19 cellular contexts compared by ENCODE assay signal in the genomic region with DNA sequence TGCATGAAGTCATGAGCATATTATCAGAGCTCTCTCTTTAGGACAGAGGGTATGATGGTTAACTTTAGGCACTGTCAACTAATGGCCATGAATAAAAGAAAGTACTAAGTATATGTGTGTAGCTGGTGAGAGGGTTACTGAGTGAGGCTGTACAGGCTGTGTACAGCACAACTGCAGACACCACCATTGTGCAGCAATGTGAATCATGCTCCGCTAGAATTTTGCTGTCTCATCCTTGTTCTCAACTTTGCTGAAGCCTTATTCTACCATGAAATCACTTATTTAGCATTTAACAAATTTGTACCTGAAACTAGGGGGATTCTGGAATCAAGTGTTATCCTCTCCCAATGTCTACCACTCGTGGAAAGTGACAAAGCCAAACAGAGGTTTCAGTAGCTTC.
DNase-seq lines count a peak whose midpoint lies in the region; ATAC-seq, FAIRE-seq and TF ChIP-seq lines count a peak whose summit lies in the region.
"Had no signal": no experiment of that assay in that cellular context is flagged by ENCODE, and none has a peak within 500 bp of the region (broad histone marks: within the 10 kb centered on the region; RNA-seq: fewer than 3 reads in every experiment).

No MANE protein-coding gene starts in this region.

- FAIRE-seq in A549 (lab: Jason Lieb, UNC) (no peak), K562 (lab: Jason Lieb, UNC) (no peak)
- FAIRE-seq: G401.6, GM12892, H1 had no signal

- DNase-seq in A549 (ENCODE audit: low read depth in 1 of 2, low spot score in 1 of 2), result no peak
- DNase-seq in K562 (ENCODE audit: extremely low read depth in 1 of 4, low spot score in 3 of 4), result no peak
- no peak for DNase-seq in NCI-H1092 treated with DMSO at 0.1 percent for 48 hours (lab: John Stamatoyannopoulos, UW)
- no peak for DNase-seq in WTC11 (ENCODE audit: low spot score)
- DNase-seq in activated CD4-positive, alpha-beta T cell treated with anti-CD3 and anti-CD28 coated beads for 1 hour, result no peak
- DNase-seq: 8988T; C1 segment of cervical spinal cord; Calu3; CD4-positive, alpha-beta memory T cell; COR-L47; DMS53; DND-41; H7; HCEC 1CT had no signal

- H3K9me3 Mint-ChIP-seq in stimulated activated memory B cell treated with anti-CD40 and anti-IgM and Interleukin-4, amounts not matched to agents 10 μg/mL and 1 μg/mL and 100 μg/mL, for 72 hours, result no peaks in the 10 kb centered on the region
- H3K9me3 Mint-ChIP-seq in WTC11, result no peaks in the 10 kb centered on the region
- H3K9me3 Mint-ChIP-seq: CD4-positive, alpha-beta memory T cell had no signal

- no peak overlapping the region for H3K4me3 ChIP-seq in A549
- H3K4me3 ChIP-seq in Loucy (ENCODE audit: low read length, poor library complexity, severe bottlenecking), result no peak overlapping the region
- H3K4me3 ChIP-seq in K562, result no peak overlapping the region

- no TSS peak for BruUV-seq in K562 (replicated peaks; lab: Mats Ljungman, UMichigan)

- TF ChIP-seq CTCF in A549 (IDR thresholded peaks at IDR 0.05) (no peak), Loucy (conservative IDR thresholded peaks at IDR 0.05; ENCODE audit: low read length) (no peak), K562 (IDR thresholded peaks at IDR 0.05 in 2 of 3, conservative IDR thresholded peaks at IDR 0.05 in 1 of 3; ENCODE audit: insufficient read depth in 2 of 3, low read depth in 1 of 3, low read length in 3 of 3) (no peak), WTC11 (IDR thresholded peaks at IDR 0.05) (no peak)

- H2AFZ ChIP-seq in Loucy (ENCODE audit: low read length) (0 out of 2 replicates have a peak overlapping the region, but pooled peaks have one; percentile 44), K562 (ENCODE audit: low read depth, low read length) (peak overlapping the region; percentile 61)

- no peaks in the 10 kb centered on the region for H3F3A ChIP-seq in Loucy (ENCODE audit: low read depth)

- H3K36me3 ChIP-seq in Loucy (ENCODE audit: insufficient read depth, low read length) (no peaks in the 10 kb centered on the region), K562 (ENCODE audit: control insufficient read depth, insufficient read depth, low read length) (no peaks in the 10 kb centered on the region)

- TF ChIP-seq EP300 in A549 (IDR thresholded peaks at IDR 0.05), result no peak
- TF ChIP-seq EP300 in K562 (IDR thresholded peaks at IDR 0.05; ENCODE audit: low read length), result no peak

- H3K4me2 ChIP-seq in A549 (no peak overlapping the region), Loucy (ENCODE audit: low read depth, low read length, poor library complexity, severe bottlenecking) (no peak overlapping the region), K562 (ENCODE audit: insufficient read depth, low read length) (no peak overlapping the region)

- WGBS in A549 (ENCODE audit: missing lambda C conversion rate), result 41% methylated on average over 2 of the region's 2 CpGs
- 10% methylated on average over 2 of the region's 2 CpGs for WGBS in K562 (ENCODE audit: insufficient coverage, low coverage, missing lambda C conversion rate)

- in situ Hi-C loops in K562 (cut with MboI), result no loop called here

- H3K4me1 Mint-ChIP-seq in stimulated activated memory B cell treated with anti-CD40 and anti-IgM and Interleukin-4, amounts not matched to agents 10 μg/mL and 1 μg/mL and 100 μg/mL, for 72 hours, result no peaks in the 10 kb centered on the region
- H3K4me1 Mint-ChIP-seq in WTC11, result no peaks in the 10 kb centered on the region
- H3K4me1 Mint-ChIP-seq: CD4-positive, alpha-beta memory T cell had no signal

- H3K9ac ChIP-seq in Loucy (ENCODE audit: low read depth, low read length, poor library complexity, severe bottlenecking) (no peak overlapping the region), K562 (ENCODE audit: insufficient read depth in 1 of 2, low read depth in 2 of 2, low read length in 2 of 2) (no peak overlapping the region)

- intact Hi-C loops in K562 (cut with micrococcal nuclease), result no loop called here

- H3K9me2 ChIP-seq in Loucy (replicated peaks; ENCODE audit: low read depth, low read length), result no peaks in the 10 kb centered on the region

- CTCF ChIA-PET in A549 (lab: Yijun Ruan, JAX), result no interaction called here
- CTCF ChIA-PET in K562 (lab: Yijun Ruan, JAX; ENCODE audit: low intra/inter-chr PET ratio), result no interaction called here
- CTCF ChIA-PET in WTC11 (lab: Charles Lee), result no interaction called here

- H3K27me3 ChIP-seq in Loucy (ENCODE audit: insufficient read depth, low read length, poor library complexity, severe bottlenecking) (no peaks in the 10 kb centered on the region), K562 (ENCODE audit: control insufficient read depth in 2 of 2, insufficient read depth in 2 of 2, low read length in 2 of 2) (no peaks in the 10 kb centered on the region)

- no peaks in the 10 kb centered on the region for H3K79me2 ChIP-seq in Loucy (ENCODE audit: insufficient read depth, low read length)
- no peaks in the 10 kb centered on the region for H3K79me2 ChIP-seq in K562 (ENCODE audit: control insufficient read depth, insufficient read depth, low read length)

- H3K27me3 Mint-ChIP-seq in stimulated activated memory B cell treated with anti-CD40 and anti-IgM and Interleukin-4, amounts not matched to agents 10 μg/mL and 1 μg/mL and 100 μg/mL, for 72 hours, result no peaks in the 10 kb centered on the region
- H3K27me3 Mint-ChIP-seq in WTC11 (ENCODE audit: low read depth), result no peaks in the 10 kb centered on the region

- no peak for TF ChIP-seq RAD21 in A549 (conservative IDR thresholded peaks at IDR 0.05 in 1 of 2, IDR thresholded peaks at IDR 0.05 in 1 of 2)
- TF ChIP-seq RAD21 in K562 (CRISPR knock-in tag; conservative IDR thresholded peaks at IDR 0.05 in 1 of 2, IDR thresholded peaks at IDR 0.05 in 1 of 2), result no peak

- H3K4me3 Mint-ChIP-seq in stimulated activated memory B cell treated with anti-CD40 and anti-IgM and Interleukin-4, amounts not matched to agents 10 μg/mL and 1 μg/mL and 100 μg/mL, for 72 hours, result no peak overlapping the region
- H3K4me3 Mint-ChIP-seq in WTC11, result no peak overlapping the region
- H3K4me3 Mint-ChIP-seq: CD4-positive, alpha-beta memory T cell had no signal

- no peaks in the 10 kb centered on the region for H3K4me1 ChIP-seq in A549
- no peaks in the 10 kb centered on the region for H3K4me1 ChIP-seq in Loucy (ENCODE audit: insufficient read depth, low read length, poor library complexity, severe bottlenecking)
- H3K4me1 ChIP-seq in K562 (replicated peaks in 1 of 2; ENCODE audit: control insufficient read depth in 2 of 2, insufficient read depth in 2 of 2, low read length in 2 of 2), result peaks cover 0 to 2% of the 10 kb centered on the region in 2 experiments; a peak in 2 of 5 replicates

- no peaks in the 10 kb centered on the region for H3K9me3 ChIP-seq in A549
- H3K9me3 ChIP-seq in Loucy (ENCODE audit: insufficient read depth, low read depth, low read length), result no peaks in the 10 kb centered on the region
- H3K9me3 ChIP-seq in K562 (replicated peaks; ENCODE audit: control insufficient read depth, insufficient read depth, low read depth, low read length), result no peaks in the 10 kb centered on the region

- no peak for TF ChIP-seq POLR2A in A549 (IDR thresholded peaks at IDR 0.05; ENCODE audit: low read length)
- TF ChIP-seq POLR2A in K562 (conservative IDR thresholded peaks at IDR 0.05), result no peak

- no peaks in the 10 kb centered on the region for H4K20me1 ChIP-seq in Loucy (ENCODE audit: insufficient read depth, low read length, poor library complexity, severe bottlenecking)
- H4K20me1 ChIP-seq in K562 (replicated peaks; ENCODE audit: control insufficient read depth, insufficient read depth, low read length), result no peaks in the 10 kb centered on the region

- POLR2A ChIA-PET in A549 (lab: Yijun Ruan, JAX), result no interaction called here
- POLR2A ChIA-PET in K562 (lab: Yijun Ruan, JAX), result interaction anchor here (1.3 kb wide), 1 partner anchor 13 kb away, joined by 3 read pairs; no protein-coding TSS in a partner anchor
- POLR2A ChIA-PET in WTC11 (lab: Charles Lee), result no interaction called here

- no peaks in the 10 kb centered on the region for H3K9me1 ChIP-seq in K562 (ENCODE audit: control insufficient read depth, insufficient read depth, low read length)

- H3K36me3 Mint-ChIP-seq in stimulated activated memory B cell treated with anti-CD40 and anti-IgM and Interleukin-4, amounts not matched to agents 10 μg/mL and 1 μg/mL and 100 μg/mL, for 72 hours, result no peaks in the 10 kb centered on the region
- H3K36me3 Mint-ChIP-seq in WTC11, result no peaks in the 10 kb centered on the region
- H3K36me3 Mint-ChIP-seq: CD4-positive, alpha-beta memory T cell had no signal

- ATAC-seq in A549 (no peak), K562 (peak; percentile 72), WTC11 (no peak)
- ATAC-seq in stimulated activated memory B cell treated with anti-CD40 and anti-IgM and Interleukin-4, amounts not matched to agents 10 μg/mL and 1 μg/mL and 100 μg/mL, for 72 hours, result peak; percentile 18

- no peak overlapping the region for H3K27ac ChIP-seq in A549
- no peak overlapping the region for H3K27ac ChIP-seq in K562 (ENCODE audit: extremely low read depth, low read depth, low read length)

- H3K27ac Mint-ChIP-seq in stimulated activated memory B cell treated with anti-CD40 and anti-IgM and Interleukin-4, amounts not matched to agents 10 μg/mL and 1 μg/mL and 100 μg/mL, for 72 hours, result no peak overlapping the region
- H3K27ac Mint-ChIP-seq in WTC11, result no peak overlapping the region
- H3K27ac Mint-ChIP-seq: CD4-positive, alpha-beta memory T cell had no signal

TF ChIP-seq in A549, 52 proteins besides CTCF, POLR2A, EP300 and RAD21 (continues in another document):
- TF ChIP-seq ZNF302 (CRISPR knock-in tag; IDR thresholded peaks at IDR 0.05) (no peak), RNF2 (IDR thresholded peaks at IDR 0.05; ENCODE audit: borderline replicate concordance, low read depth) (no peak)
- TF ChIP-seq, protein P1, sequence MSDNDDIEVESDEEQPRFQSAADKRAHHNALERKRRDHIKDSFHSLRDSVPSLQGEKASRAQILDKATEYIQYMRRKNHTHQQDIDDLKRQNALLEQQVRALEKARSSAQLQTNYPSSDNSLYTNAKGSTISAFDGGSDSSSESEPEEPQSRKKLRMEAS (IDR thresholded peaks at IDR 0.05), result no peak

TF ChIP-seq in K562, 482 proteins besides CTCF, POLR2A, EP300 and RAD21 (continues in another document):
- TF ChIP-seq BACH1 (tag; IDR thresholded peaks at IDR 0.05) (0 out of 2 replicates have a peak, but pooled peaks have one; percentile 28), HNRNPL (IDR thresholded peaks at IDR 0.05; ENCODE audit: low read depth, low read length) (no peak)

TF ChIP-seq in WTC11, 78 proteins besides CTCF, POLR2A, EP300 and RAD21 (continues in another document):
- TF ChIP-seq PRRX2 (CRISPR knock-in tag; IDR thresholded peaks at IDR 0.05), result no peak
- no peak for TF ChIP-seq FOXK1 (CRISPR knock-in tag; IDR thresholded peaks at IDR 0.05)
- TF ChIP-seq FOXP1 (CRISPR knock-in tag; IDR thresholded peaks at IDR 0.05; ENCODE audit: borderline replicate concordance), result no peak
- TF ChIP-seq SMAD4 (CRISPR knock-in tag; IDR thresholded peaks at IDR 0.05), result no peak

Comparison
In these comparisons a context has a peak if more than half of its experiments do, and no peak if none do; other contexts are left out.
1. ATAC-seq: peak in K562 (single experiment) and stimulated activated memory B cell treated with anti-CD40 and anti-IgM and Interleukin-4, amounts not matched to agents 10 μg/mL and 1 μg/mL and 100 μg/mL, for 72 hours (single experiment); none in A549 (0 of 2) and WTC11 (single experiment).